In genomic region chr22:46518542-46519325, GRCh38 we compare ENCODE assay signal across 22 cellular contexts. TPM values are rescaled to one million over a fixed set of nuclear protein-coding genes. Genes with fewer than 3 reads are reported as not detected.
DNase-seq lines count a peak whose midpoint lies in the region; ATAC-seq and TF ChIP-seq lines count a peak whose summit lies in the region.
"Had no signal": no experiment of that assay in that cellular context is flagged by ENCODE, and none has a peak within 500 bp of the region (broad histone marks: within the 10 kb centered on the region; RNA-seq: fewer than 3 reads in every experiment).

No MANE protein-coding gene starts in this region.

- 89 to 94% methylated on average over 15 to 25 of the region's 25 CpGs for WGBS in endodermal cell (ENCODE audit: insufficient coverage in 1 of 2, insufficient read length in 1 of 2), 2 experiments

- no peaks in the 10 kb centered on the region for H3K4me1 ChIP-seq in endodermal cell (ENCODE audit: control insufficient read depth, insufficient read depth, low read length)

- H3K4me3 ChIP-seq in H7 (ENCODE audit: insufficient read depth, low read depth, low read length): no peak overlapping the region
- H3K4me3 ChIP-seq in endodermal cell (ENCODE audit: low read length): no peak overlapping the region
- H3K4me3 ChIP-seq: A549; BLaER1 treated with 17β-estradiol and CSF1 and Interleukin-3, amounts not matched to agents 10 nM and 100 nM had no signal

- peaks cover 10% of the 10 kb centered on the region for H3K4me1 Mint-ChIP-seq in WTC11
- peaks cover 6% of the 10 kb centered on the region for H3K4me1 Mint-ChIP-seq in endodermal cell
- peaks cover 27% of the 10 kb centered on the region for H3K4me1 Mint-ChIP-seq in osteocyte (ENCODE audit: unreplicated experiment)
- H3K4me1 Mint-ChIP-seq: CD14-positive monocyte had no signal

- H3K27ac Mint-ChIP-seq in WTC11: peak overlapping the region; percentile 61
- peak overlapping the region; percentile 41 for H3K27ac Mint-ChIP-seq in endodermal cell
- H3K27ac Mint-ChIP-seq in osteocyte (ENCODE audit: unreplicated experiment): peak overlapping the region; percentile 10
- H3K27ac Mint-ChIP-seq: CD14-positive monocyte; CD4-positive, alpha-beta T cell; CD8-positive, alpha-beta memory T cell had no signal

- TF ChIP-seq CTCF in WTC11 (IDR thresholded peaks at IDR 0.05) (no peak), endodermal cell (conservative IDR thresholded peaks at IDR 0.05) (no peak), osteocyte (IDR thresholded peaks at IDR 0.05) (no peak)

- H3K36me3 Mint-ChIP-seq in WTC11 (no peaks in the 10 kb centered on the region), endodermal cell (ENCODE audit: low read depth) (peaks cover 15% of the 10 kb centered on the region), osteocyte (ENCODE audit: unreplicated experiment) (no peaks in the 10 kb centered on the region)
- H3K36me3 Mint-ChIP-seq: CD14-positive monocyte; CD8-positive, alpha-beta memory T cell had no signal

- no peaks in the 10 kb centered on the region for H3K27me3 Mint-ChIP-seq in WTC11 (ENCODE audit: low read depth)
- H3K27me3 Mint-ChIP-seq in endodermal cell (ENCODE audit: insufficient read depth): no peaks in the 10 kb centered on the region
- no peaks in the 10 kb centered on the region for H3K27me3 Mint-ChIP-seq in osteocyte (ENCODE audit: unreplicated experiment)
- H3K27me3 Mint-ChIP-seq: CD4-positive, alpha-beta T cell had no signal

- POLR2A ChIA-PET in WTC11 (lab: Charles Lee): no interaction called here

- H3K27me3 ChIP-seq in H7 (ENCODE audit: control insufficient read depth, insufficient read depth, low read length): no peaks in the 10 kb centered on the region
- H3K27me3 ChIP-seq in endodermal cell (ENCODE audit: control insufficient read depth, insufficient read depth, low read length, poor library complexity, severe bottlenecking): no peaks in the 10 kb centered on the region
- H3K27me3 ChIP-seq: BE2C had no signal

- DNase-seq in H7 (peak; percentile 21), WTC11 (ENCODE audit: low spot score) (no peak), endodermal cell (no peak), osteocyte (ENCODE audit: extremely low spot score, unreplicated experiment) (no peak), GF-D8 (lab: John Stamatoyannopoulos, UW) (no peak), kidney glomerular epithelial cell (lab: John Stamatoyannopoulos, UW) (no peak)
- DNase-seq: 8988T; ACHN; AML-193; BE2C; CD4-positive, alpha-beta T cell; CD8-positive, alpha-beta memory T cell; DMS 273 treated with DMSO at 0.1 percent for 48 hours; DMS79; EL; GDM1; GOT3; HCEC 1CT had no signal

- H3K36me3 ChIP-seq in H7 (replicated peaks; ENCODE audit: control insufficient read depth, insufficient read depth, low read length): no peaks in the 10 kb centered on the region
- no peaks in the 10 kb centered on the region for H3K36me3 ChIP-seq in endodermal cell (ENCODE audit: control insufficient read depth, insufficient read depth, low read length)
- H3K36me3 ChIP-seq: BE2C; BLaER1 treated with 17β-estradiol and CSF1 and Interleukin-3, amounts not matched to agents 10 nM and 100 nM had no signal

- no peaks in the 10 kb centered on the region for H3K9me3 ChIP-seq in endodermal cell (ENCODE audit: control insufficient read depth, low read length)
- H3K9me3 ChIP-seq: A549; BLaER1 treated with 17β-estradiol and CSF1 and Interleukin-3, amounts not matched to agents 10 nM and 100 nM had no signal

- no peak overlapping the region for H3K9ac ChIP-seq in endodermal cell (ENCODE audit: extremely low read depth, low read length, poor library complexity, severe bottlenecking)
- H3K9ac ChIP-seq: BLaER1 treated with 17β-estradiol and CSF1 and Interleukin-3, amounts not matched to agents 10 nM and 100 nM had no signal

- CTCF ChIA-PET in WTC11 (lab: Charles Lee): no interaction called here

- H3K27ac ChIP-seq in endodermal cell (ENCODE audit: low read depth, low read length): no peak overlapping the region
- H3K27ac ChIP-seq: BLaER1 treated with 17β-estradiol and CSF1 and Interleukin-3, amounts not matched to agents 10 nM and 100 nM had no signal

- H3K9me3 Mint-ChIP-seq in WTC11: no peaks in the 10 kb centered on the region
- H3K9me3 Mint-ChIP-seq in endodermal cell: no peaks in the 10 kb centered on the region
- H3K9me3 Mint-ChIP-seq in osteocyte (ENCODE audit: unreplicated experiment): no peaks in the 10 kb centered on the region
- H3K9me3 Mint-ChIP-seq: CD14-positive monocyte; CD4-positive, alpha-beta T cell; CD8-positive, alpha-beta memory T cell had no signal

- ATAC-seq in WTC11 (no peak), GM18861 (IDR thresholded peaks at IDR 0.05; ENCODE audit: unreplicated experiment) (no peak)
- ATAC-seq: A549 had no signal

- H3K4me3 Mint-ChIP-seq in WTC11 (no peak overlapping the region), endodermal cell (no peak overlapping the region), osteocyte (ENCODE audit: unreplicated experiment) (no peak overlapping the region)
- H3K4me3 Mint-ChIP-seq: CD14-positive monocyte; CD4-positive, alpha-beta T cell; CD8-positive, alpha-beta memory T cell had no signal

TF ChIP-seq in WTC11, 78 proteins besides CTCF, POLR2A, EP300 and RAD21:
- TF ChIP-seq, protein P1, sequence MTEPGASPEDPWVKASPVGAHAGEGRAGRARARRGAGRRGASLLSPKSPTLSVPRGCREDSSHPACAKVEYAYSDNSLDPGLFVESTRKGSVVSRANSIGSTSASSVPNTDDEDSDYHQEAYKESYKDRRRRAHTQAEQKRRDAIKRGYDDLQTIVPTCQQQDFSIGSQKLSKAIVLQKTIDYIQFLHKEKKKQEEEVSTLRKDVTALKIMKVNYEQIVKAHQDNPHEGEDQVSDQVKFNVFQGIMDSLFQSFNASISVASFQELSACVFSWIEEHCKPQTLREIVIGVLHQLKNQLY (CRISPR knock-in tag; IDR thresholded peaks at IDR 0.05): no peak
- TF ChIP-seq CDX4 (CRISPR knock-in tag; IDR thresholded peaks at IDR 0.05; ENCODE audit: borderline replicate concordance): no peak
- TF ChIP-seq MYBL2 (CRISPR knock-in tag; IDR thresholded peaks at IDR 0.05): no peak
- no peak for TF ChIP-seq JUN (CRISPR knock-in tag; IDR thresholded peaks at IDR 0.05)
- TF ChIP-seq CREM (CRISPR knock-in tag; IDR thresholded peaks at IDR 0.05): no peak
- no peak for TF ChIP-seq OVOL2 (CRISPR knock-in tag; IDR thresholded peaks at IDR 0.05; ENCODE audit: borderline replicate concordance)
- no peak for TF ChIP-seq JAZF1 (CRISPR knock-in tag; IDR thresholded peaks at IDR 0.05)

RNA-seq across cellular contexts. Expression of gene CELSR1, which starts 18.7 kb away (rescaled TPM):
- total RNA-seq in H7 (2014; rRNA removed; shearing (Covaris generic)): 5.3 and 7.8 TPM in 2 replicates
- total RNA-seq in WTC11 (2021): 16.8 to 20.8 TPM (median 19.9 TPM) in 3 replicates
- total RNA-seq in endodermal cell: 10 to 100 TPM; 24.4 to 34.1 TPM
- 27.1 TPM for polyA plus RNA-seq in endodermal cell (2013, experiment 1 of 2)
- polyA plus RNA-seq in endodermal cell (2013, experiment 2 of 2): 27.1 TPM
- total RNA-seq in osteocyte: 15.9 and 16.0 TPM in 2 replicates
- polyA plus RNA-seq: CD14-positive monocyte had no signal

Comparison
In these comparisons a context has a peak if more than half of its experiments do, and no peak if none do; other contexts are left out.
1. H3K27ac Mint-ChIP-seq: peak in every context shown above with its lines; median percentile 61 in WTC11; 41 in endodermal cell; 10 in osteocyte.